In genomic region chr3:111252795-111253194, GRCh38 we compare ENCODE assay signal across 10 cellular contexts.
DNase-seq lines count a peak whose midpoint lies in the region; ATAC-seq and TF ChIP-seq lines count a peak whose summit lies in the region.
"Had no signal": no experiment of that assay in that cellular context is flagged by ENCODE, and none has a peak within 500 bp of the region (broad histone marks: within the 10 kb centered on the region; RNA-seq: fewer than 3 reads in every experiment).

No MANE protein-coding gene starts in this region.

- H3K4me1 ChIP-seq in GM23248 (ENCODE audit: insufficient read depth), result peaks cover 3% of the 10 kb centered on the region; the same call in 1 of the 2 replicates
- no peaks in the 10 kb centered on the region for H3K4me1 ChIP-seq in SK-N-SH (ENCODE audit: control insufficient read depth in 1 of 2, insufficient read depth in 2 of 2, low read depth in 1 of 2, low read length in 1 of 2)

- H3K4me2 ChIP-seq in GM23248 (ENCODE audit: unreplicated experiment), result no peak overlapping the region
- H3K4me2 ChIP-seq in SK-N-SH, result no peak overlapping the region

- no peaks in the 10 kb centered on the region for H3K36me3 ChIP-seq in GM23248 (ENCODE audit: low read depth)
- H3K36me3 ChIP-seq in SK-N-SH (replicated peaks in 1 of 2; ENCODE audit: control insufficient read depth in 1 of 2, insufficient read depth in 2 of 2, low read length in 1 of 2), result no peaks in the 10 kb centered on the region

- POLR2A ChIA-PET in SK-N-SH (lab: Yijun Ruan, JAX), result no interaction called here
- POLR2A ChIA-PET in naive thymus-derived CD8-positive, alpha-beta T cell (lab: Charles Lee), result no interaction called here
- POLR2A ChIA-PET in activated CD4-positive, alpha-beta memory T cell treated with anti-CD3 and anti-CD28 coated beads, Interleukin-2, amount 10 ng/mL, durations not matched to agents 7 days and 5 days (lab: Charles Lee), result no interaction called here

- H3K9me3 Mint-ChIP-seq in naive thymus-derived CD8-positive, alpha-beta T cell, result no peaks in the 10 kb centered on the region
- H3K9me3 Mint-ChIP-seq in activated CD4-positive, alpha-beta memory T cell treated with anti-CD3 and anti-CD28 coated beads, Interleukin-2, amount 10 ng/mL, durations not matched to agents 7 days and 5 days, result peaks cover 5% of the 10 kb centered on the region
- H3K9me3 Mint-ChIP-seq: CD8-positive, alpha-beta T cell had no signal

- no peak for ATAC-seq in naive thymus-derived CD8-positive, alpha-beta T cell
- ATAC-seq: CD8-positive, alpha-beta T cell; Panc1 had no signal

- H3K4me3 Mint-ChIP-seq in naive thymus-derived CD8-positive, alpha-beta T cell, result peak overlapping the region in 1 of 10 donors; percentile 31
- H3K4me3 Mint-ChIP-seq in activated CD4-positive, alpha-beta memory T cell treated with anti-CD3 and anti-CD28 coated beads, Interleukin-2, amount 10 ng/mL, durations not matched to agents 7 days and 5 days, result no peak overlapping the region
- H3K4me3 Mint-ChIP-seq: CD8-positive, alpha-beta T cell had no signal

- peak; percentile 30 for TF ChIP-seq RAD21 in SK-N-SH (IDR thresholded peaks at IDR 0.05; ENCODE audit: low read length)

- WGBS in GM23248 (ENCODE audit: low coverage in 1 of 2, low lambda C conversion rate in 2 of 2, missing lambda C conversion rate in 2 of 2), 2 experiments, result 33 to 50% methylated on average over 3 of the region's 3 CpGs
- 53% methylated on average over 3 of the region's 3 CpGs for WGBS in SK-N-SH (ENCODE audit: low lambda C conversion rate)

- H3K4me3 ChIP-seq in GM23248, result no peak overlapping the region
- H3K4me3 ChIP-seq in SK-N-SH (ENCODE audit: low read depth in 2 of 2, low read length in 1 of 2), result no peak overlapping the region

- no peaks in the 10 kb centered on the region for H3K27me3 ChIP-seq in GM23248 (replicated peaks; ENCODE audit: insufficient read depth)
- no peaks in the 10 kb centered on the region for H3K27me3 ChIP-seq in SK-N-SH (ENCODE audit: insufficient read depth)

- in situ Hi-C loops in ACHN (cut with HindIII; ENCODE audit: low pct_ligation_motif_present, low pct_unique_long_range_greater_than_20kb, low sequenced_read_pairs), result no loop called here
- in situ Hi-C loops in GM23248 (cut with MboI), result no loop called here

- CTCF ChIA-PET in SK-N-SH (lab: Yijun Ruan, JAX), result no interaction called here
- CTCF ChIA-PET in activated CD4-positive, alpha-beta memory T cell treated with anti-CD3 and anti-CD28 coated beads, Interleukin-2, amount 10 ng/mL, durations not matched to agents 7 days and 5 days (lab: Charles Lee), result no interaction called here

- no peak overlapping the region for H3K27ac Mint-ChIP-seq in naive thymus-derived CD8-positive, alpha-beta T cell
- H3K27ac Mint-ChIP-seq in activated CD4-positive, alpha-beta memory T cell treated with anti-CD3 and anti-CD28 coated beads, Interleukin-2, amount 10 ng/mL, durations not matched to agents 7 days and 5 days, result no peak overlapping the region
- H3K27ac Mint-ChIP-seq: CD8-positive, alpha-beta T cell had no signal

- no peak for TF ChIP-seq EP300 in SK-N-SH (IDR thresholded peaks at IDR 0.05; ENCODE audit: borderline replicate concordance in 1 of 2, low read depth in 1 of 2, low read length in 1 of 2)

- peaks cover 9 to 42% (median 26%) of the 10 kb centered on the region in 4 donors for H3K4me1 Mint-ChIP-seq in naive thymus-derived CD8-positive, alpha-beta T cell
- H3K4me1 Mint-ChIP-seq in activated CD4-positive, alpha-beta memory T cell treated with anti-CD3 and anti-CD28 coated beads, Interleukin-2, amount 10 ng/mL, durations not matched to agents 7 days and 5 days, result peaks cover 5% of the 10 kb centered on the region

- H3K79me2 ChIP-seq in GM23248 (ENCODE audit: insufficient read depth), result no peaks in the 10 kb centered on the region
- no peaks in the 10 kb centered on the region for H3K79me2 ChIP-seq in SK-N-SH (ENCODE audit: insufficient read depth)

- no peaks in the 10 kb centered on the region for H4K20me1 ChIP-seq in GM23248 (ENCODE audit: insufficient read depth)
- H4K20me1 ChIP-seq in SK-N-SH (ENCODE audit: insufficient read depth), result no peaks in the 10 kb centered on the region

- H3K9me3 ChIP-seq in GM23248 (ENCODE audit: low read depth) (no peaks in the 10 kb centered on the region), SK-N-SH (no peaks in the 10 kb centered on the region)

- H3K9ac ChIP-seq in GM23248 (no peak overlapping the region), SK-N-SH (no peak overlapping the region)

- no peaks in the 10 kb centered on the region for H3K36me3 Mint-ChIP-seq in naive thymus-derived CD8-positive, alpha-beta T cell
- H3K36me3 Mint-ChIP-seq in activated CD4-positive, alpha-beta memory T cell treated with anti-CD3 and anti-CD28 coated beads, Interleukin-2, amount 10 ng/mL, durations not matched to agents 7 days and 5 days (ENCODE audit: low read depth), result peaks cover 4% of the 10 kb centered on the region
- H3K36me3 Mint-ChIP-seq: CD8-positive, alpha-beta T cell had no signal

- H3K27ac ChIP-seq in GM23248, result no peak overlapping the region
- H3K27ac ChIP-seq in SK-N-SH (ENCODE audit: low read depth in 2 of 2, low read length in 1 of 2), result no peak overlapping the region

- H2AFZ ChIP-seq in GM23248 (peak overlapping the region; percentile 58), SK-N-SH (ENCODE audit: low read depth) (no peak overlapping the region)

- H3F3A ChIP-seq in GM23248 (ENCODE audit: insufficient read depth), result peaks cover 4% of the 10 kb centered on the region
- H3F3A ChIP-seq in SK-N-SH (replicated peaks; ENCODE audit: insufficient read depth), result no peaks in the 10 kb centered on the region

- DNase-seq in ACHN (peak; percentile 30), GM23248 (peak; percentile 59), SK-N-SH (peak; percentile 4), iPS-NIHi11 (ENCODE audit: low spot score) (peak; percentile 52)
- no peak for DNase-seq in naive thymus-derived CD8-positive, alpha-beta T cell
- no peak for DNase-seq in NK-92 treated with Interleukin-12 subunit alpha and Interleukin-12 subunit beta, amount 100 ng/mL, for 24 hours (lab: John Stamatoyannopoulos, UW)
- no peak for DNase-seq in activated CD4-positive, alpha-beta memory T cell treated with anti-CD3 and anti-CD28 coated beads, Interleukin-2, amount 10 ng/mL, durations not matched to agents 7 days and 5 days
- DNase-seq in activated CD4-positive, alpha-beta T cell treated with anti-CD3 and anti-CD28 coated beads for 4 hours, result no peak
- DNase-seq: CD8-positive, alpha-beta T cell had no signal

- H3K27me3 Mint-ChIP-seq in naive thymus-derived CD8-positive, alpha-beta T cell, result no peaks in the 10 kb centered on the region
- H3K27me3 Mint-ChIP-seq in activated CD4-positive, alpha-beta memory T cell treated with anti-CD3 and anti-CD28 coated beads, Interleukin-2, amount 10 ng/mL, durations not matched to agents 7 days and 5 days, result no peaks in the 10 kb centered on the region

- H3K9me2 ChIP-seq in GM23248 (ENCODE audit: insufficient read depth), result peaks cover 4% of the 10 kb centered on the region; the same call in 1 of the 2 replicates
- no peaks in the 10 kb centered on the region for H3K9me2 ChIP-seq in SK-N-SH

- TF ChIP-seq CTCF in SK-N-SH (IDR thresholded peaks at IDR 0.05), result no peak

TF ChIP-seq in SK-N-SH, 30 proteins besides CTCF, POLR2A, EP300 and RAD21:
- TF ChIP-seq POLR2AphosphoS5 (IDR thresholded peaks at IDR 0.05; ENCODE audit: low read depth, low read length) (no peak), PBX3 (IDR thresholded peaks at IDR 0.05) (no peak), RFX5 (IDR thresholded peaks at IDR 0.05; ENCODE audit: low read length) (peak; percentile 95), MEF2A (IDR thresholded peaks at IDR 0.05; ENCODE audit: borderline replicate concordance, low read depth) (no peak), USF1 (IDR thresholded peaks at IDR 0.05; ENCODE audit: borderline replicate concordance, low read depth) (peak; percentile 72; the same call in 1 of the 2 replicates)

Comparison
In these comparisons a context has a peak if more than half of its experiments do, and no peak if none do; other contexts are left out.
1. DNase-seq: peak in ACHN (single experiment), GM23248 (single experiment), SK-N-SH (single experiment) and iPS-NIHi11 (single experiment); none in naive thymus-derived CD8-positive, alpha-beta T cell (0 of 10), NK-92 treated with Interleukin-12 subunit alpha and Interleukin-12 subunit beta, amount 100 ng/mL, for 24 hours (single experiment), activated CD4-positive, alpha-beta memory T cell treated with anti-CD3 and anti-CD28 coated beads, Interleukin-2, amount 10 ng/mL, durations not matched to agents 7 days and 5 days (single experiment) and activated CD4-positive, alpha-beta T cell treated with anti-CD3 and anti-CD28 coated beads for 4 hours (0 of 2).